1 cellular context compared by ENCODE assay signal in the genomic region with DNA sequence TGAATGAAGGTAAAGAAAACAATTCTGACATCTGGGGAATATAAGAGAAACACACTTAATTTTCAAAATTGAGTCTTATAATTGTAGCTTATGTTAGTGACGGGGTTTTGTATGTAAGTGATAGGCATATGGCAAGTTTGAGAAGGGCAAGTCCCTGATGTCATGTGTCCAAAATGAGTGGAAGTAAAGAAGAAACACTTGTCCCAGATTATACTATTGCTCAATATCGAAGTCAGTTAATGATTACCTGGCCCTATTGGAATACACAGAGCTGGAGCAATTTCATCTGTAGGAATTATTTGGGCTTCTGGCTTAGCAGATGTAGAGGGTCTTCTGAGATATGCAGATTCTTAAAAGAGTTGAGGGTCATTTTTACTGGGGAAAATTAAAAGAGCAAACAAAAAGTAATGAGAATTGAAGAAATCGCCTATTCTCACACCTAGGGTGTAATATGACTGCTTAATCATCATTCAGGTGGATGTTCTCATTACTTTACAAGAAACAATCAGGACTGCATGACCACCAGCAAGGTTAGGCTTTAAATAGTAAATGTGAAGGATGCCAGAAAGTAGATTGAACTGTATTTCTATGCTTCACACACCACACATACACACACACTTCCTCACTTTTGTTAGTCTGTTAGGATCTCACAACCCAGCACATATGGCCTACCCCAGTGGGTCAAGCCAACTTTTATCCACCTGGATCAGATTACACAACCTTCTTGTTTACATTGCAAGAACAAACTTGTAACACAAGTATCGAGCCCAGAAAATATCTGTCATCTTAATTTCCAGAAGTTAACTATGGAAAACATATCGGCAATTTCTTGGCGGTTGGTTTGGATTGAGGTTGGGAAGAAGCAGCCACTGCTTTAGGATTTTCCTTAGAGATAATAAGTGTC.
TF ChIP-seq lines count a peak whose summit lies in the region.

No MANE protein-coding gene starts in this region.

TF ChIP-seq in liver, 16 proteins besides CTCF, POLR2A, EP300 and RAD21 (continued from another document):
- TF ChIP-seq, protein P1, sequence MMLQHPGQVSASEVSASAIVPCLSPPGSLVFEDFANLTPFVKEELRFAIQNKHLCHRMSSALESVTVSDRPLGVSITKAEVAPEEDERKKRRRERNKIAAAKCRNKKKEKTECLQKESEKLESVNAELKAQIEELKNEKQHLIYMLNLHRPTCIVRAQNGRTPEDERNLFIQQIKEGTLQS (IDR thresholded peaks at IDR 0.05), result no peak
- TF ChIP-seq GABPA (IDR thresholded peaks at IDR 0.05 in 1 of 2, conservative IDR thresholded peaks at IDR 0.05 in 1 of 2) (no peak), SP1 (IDR thresholded peaks at IDR 0.05) (peak; percentile 38), JUND (IDR thresholded peaks at IDR 0.05) (peak; percentile 12 to 46), RXRA (IDR thresholded peaks at IDR 0.05) (peak; percentile 26 to 42), EGR1 (IDR thresholded peaks at IDR 0.05; ENCODE audit: low read depth in 2 of 2) (no peak), FOXA1 (IDR thresholded peaks at IDR 0.05) (peak; percentile 96)
- TF ChIP-seq, protein P2, sequence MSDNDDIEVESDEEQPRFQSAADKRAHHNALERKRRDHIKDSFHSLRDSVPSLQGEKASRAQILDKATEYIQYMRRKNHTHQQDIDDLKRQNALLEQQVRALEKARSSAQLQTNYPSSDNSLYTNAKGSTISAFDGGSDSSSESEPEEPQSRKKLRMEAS (IDR thresholded peaks at IDR 0.05), result no peak
TF ChIP-seq in liver: peak in this region for 8.
